ENCODE assay signal across 8 cellular contexts in genomic region chr1:1309525-1310385, GRCh38. TPM values are rescaled to one million over a fixed set of nuclear protein-coding genes. Genes with fewer than 3 reads are reported as not detected.
A peak's percentile ranks its signal among the peaks of the same experiment; 100 is the strongest.
DNase-seq lines count a peak whose midpoint lies in the region; ATAC-seq and TF ChIP-seq lines count a peak whose summit lies in the region.

No MANE protein-coding gene starts in this region.

- CTCF ChIA-PET in activated naive CD4-positive, alpha-beta T cell treated with anti-CD3 and anti-CD28 coated beads, Interleukin-2, amount 10 ng/mL, durations not matched to agents 7 days and 5 days (lab: Charles Lee), result no interaction called here

- no peak for ATAC-seq in activated naive CD8-positive, alpha-beta T cell treated with anti-CD3 and anti-CD28 coated beads, Interleukin-2, amount 50 U/mL, for 24 hours
- no peak for ATAC-seq in HG03196 (IDR thresholded peaks at IDR 0.05; ENCODE audit: unreplicated experiment)

- no peaks in the 10 kb centered on the region for H3K27me3 Mint-ChIP-seq in activated naive CD4-positive, alpha-beta T cell treated with anti-CD3 and anti-CD28 coated beads, Interleukin-2, amount 10 ng/mL, durations not matched to agents 7 days and 5 days
- H3K27me3 Mint-ChIP-seq in activated naive CD8-positive, alpha-beta T cell treated with anti-CD3 and anti-CD28 coated beads, Interleukin-2, amount 50 U/mL, for 24 hours, result no peaks in the 10 kb centered on the region
- H3K27me3 Mint-ChIP-seq in type B pancreatic cell, result no peaks in the 10 kb centered on the region

- H3K9me3 Mint-ChIP-seq in activated naive CD4-positive, alpha-beta T cell treated with anti-CD3 and anti-CD28 coated beads, Interleukin-2, amount 10 ng/mL, durations not matched to agents 7 days and 5 days, result no peaks in the 10 kb centered on the region
- H3K9me3 Mint-ChIP-seq in activated naive CD8-positive, alpha-beta T cell treated with anti-CD3 and anti-CD28 coated beads, Interleukin-2, amount 50 U/mL, for 24 hours, result no peaks in the 10 kb centered on the region
- H3K9me3 Mint-ChIP-seq in type B pancreatic cell, result no peaks in the 10 kb centered on the region

- H3K4me3 Mint-ChIP-seq in activated naive CD4-positive, alpha-beta T cell treated with anti-CD3 and anti-CD28 coated beads, Interleukin-2, amount 10 ng/mL, durations not matched to agents 7 days and 5 days, result peak overlapping the region; percentile 76
- H3K4me3 Mint-ChIP-seq in activated naive CD8-positive, alpha-beta T cell treated with anti-CD3 and anti-CD28 coated beads, Interleukin-2, amount 50 U/mL, for 24 hours, result peak overlapping the region; percentile 75
- peak overlapping the region; percentile 83 for H3K4me3 Mint-ChIP-seq in type B pancreatic cell

- H3K36me3 Mint-ChIP-seq in activated naive CD4-positive, alpha-beta T cell treated with anti-CD3 and anti-CD28 coated beads, Interleukin-2, amount 10 ng/mL, durations not matched to agents 7 days and 5 days, result peaks cover 12% of the 10 kb centered on the region
- peaks cover 3% of the 10 kb centered on the region for H3K36me3 Mint-ChIP-seq in activated naive CD8-positive, alpha-beta T cell treated with anti-CD3 and anti-CD28 coated beads, Interleukin-2, amount 50 U/mL, for 24 hours (ENCODE audit: low read depth)
- peaks cover 3% of the 10 kb centered on the region for H3K36me3 Mint-ChIP-seq in type B pancreatic cell

- peaks cover 23% of the 10 kb centered on the region for H3K4me1 Mint-ChIP-seq in activated naive CD4-positive, alpha-beta T cell treated with anti-CD3 and anti-CD28 coated beads, Interleukin-2, amount 10 ng/mL, durations not matched to agents 7 days and 5 days
- peaks cover 21% of the 10 kb centered on the region for H3K4me1 Mint-ChIP-seq in activated naive CD8-positive, alpha-beta T cell treated with anti-CD3 and anti-CD28 coated beads, Interleukin-2, amount 50 U/mL, for 24 hours
- H3K4me1 Mint-ChIP-seq in type B pancreatic cell (ENCODE audit: unreplicated experiment), result peaks cover 11% of the 10 kb centered on the region

- no peak for TF ChIP-seq CTCF in type B pancreatic cell (conservative IDR thresholded peaks at IDR 0.05)

- peak overlapping the region; percentile 83 for H3K27ac Mint-ChIP-seq in activated naive CD4-positive, alpha-beta T cell treated with anti-CD3 and anti-CD28 coated beads, Interleukin-2, amount 10 ng/mL, durations not matched to agents 7 days and 5 days
- H3K27ac Mint-ChIP-seq in activated naive CD8-positive, alpha-beta T cell treated with anti-CD3 and anti-CD28 coated beads, Interleukin-2, amount 50 U/mL, for 24 hours, result peak overlapping the region; percentile 35
- peak overlapping the region; percentile 50 for H3K27ac Mint-ChIP-seq in type B pancreatic cell

- no peak for DNase-seq in activated naive CD4-positive, alpha-beta T cell treated with anti-CD3 and anti-CD28 coated beads, Interleukin-2, amount 10 ng/mL, durations not matched to agents 7 days and 5 days
- DNase-seq in activated naive CD4-positive, alpha-beta T cell treated with anti-CD3 and anti-CD28 coated beads, Interleukin-2, amount 50 U/mL, for 16 hours, result no peak
- DNase-seq in activated naive CD8-positive, alpha-beta T cell treated with anti-CD3 and anti-CD28 coated beads, Interleukin-2, amount 50 U/mL, for 24 hours, result no peak
- peak; percentile 32 for DNase-seq in left kidney (ENCODE audit: low read depth, low spot score)
- no peak for DNase-seq in type B pancreatic cell (ENCODE audit: extremely low spot score, unreplicated experiment)
- DNase-seq in amniotic stem cell (lab: John Stamatoyannopoulos, UW), result no peak
- DNase-seq in foreskin melanocyte, result no peak

RNA-seq across cellular contexts. Expression of gene PUSL1, which starts 1.4 kb away (rescaled TPM):
- total RNA-seq in type B pancreatic cell (ENCODE audit: low replicate concordance), result 20.4 and 25.5 TPM in 2 replicates

RNA-seq across cellular contexts. Expression of gene ACAP3, which starts 2.0 kb away (rescaled TPM):
- 93.9 and 103 TPM in 2 replicates for total RNA-seq in type B pancreatic cell (ENCODE audit: low replicate concordance)

RNA-seq across cellular contexts. Expression of gene INTS11, which starts 14.7 kb away (rescaled TPM):
- 127 and 138 TPM in 2 replicates for total RNA-seq in type B pancreatic cell (ENCODE audit: low replicate concordance)

RNA-seq across cellular contexts. Expression of gene CPTP, which starts 14.8 kb away (rescaled TPM):
- 24.2 and 28.5 TPM in 2 replicates for total RNA-seq in type B pancreatic cell (ENCODE audit: low replicate concordance)

RNA-seq across cellular contexts. Expression of gene TAS1R3, which starts 21.3 kb away (rescaled TPM):
- 0.83 and 0.89 TPM in 2 replicates for total RNA-seq in type B pancreatic cell (ENCODE audit: low replicate concordance)
